Comparison of ENCODE assay signal across 29 cellular contexts in the genomic region with DNA sequence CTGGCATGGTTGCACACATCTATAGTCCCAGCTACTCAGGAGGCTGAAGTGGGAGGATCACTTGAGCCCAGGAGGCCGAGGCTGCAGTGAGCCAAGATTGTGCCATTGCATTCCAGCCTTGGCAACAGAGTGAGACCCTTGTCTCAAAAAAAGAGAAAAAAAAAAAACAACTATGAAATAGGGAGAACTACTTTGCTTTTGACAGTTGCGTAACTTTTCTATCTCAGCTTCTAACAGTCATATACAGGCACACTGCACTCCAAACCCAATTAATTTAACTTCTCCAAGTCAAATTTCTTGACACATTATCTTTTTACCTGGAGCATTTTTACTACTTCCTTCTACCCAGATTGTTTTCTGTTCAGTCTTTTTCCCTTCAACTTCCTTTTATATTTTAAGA. TPM values are rescaled to one million over a fixed set of nuclear protein-coding genes. Genes with fewer than 3 reads are reported as not detected.
"Had no signal": no experiment of that assay in that cellular context is flagged by ENCODE, and none has a peak within 500 bp of the region (broad histone marks: within the 10 kb centered on the region; RNA-seq: fewer than 3 reads in every experiment).

No MANE protein-coding gene starts in this region.

- FAIRE-seq: urothelium cell line had no signal

- H3K4me3 ChIP-seq: stomach, suprapubic skin, thoracic aorta, thyroid gland, tibial artery, tibial nerve, transverse colon, upper lobe of left lung, upper lobe of right lung, uterus, vagina had no signal

- H3K4me1 ChIP-seq: stomach, suprapubic skin, thyroid gland, tibial artery, tibial nerve, transverse colon, upper lobe of left lung, upper lobe of right lung, uterus, vagina had no signal

- H3K9me3 ChIP-seq: stomach, suprapubic skin, thoracic aorta, thyroid gland, tibial artery, tibial nerve, transverse colon, upper lobe of left lung, upper lobe of right lung, uterus, vagina had no signal

- H3K27ac ChIP-seq: stomach, suprapubic skin, thoracic aorta, thyroid gland, tibial artery, tibial nerve, transverse colon, upper lobe of left lung, upper lobe of right lung, uterus, vagina had no signal

- H3K27me3 ChIP-seq: stomach, suprapubic skin, thyroid gland, tibial artery, tibial nerve, transverse colon, upper lobe of left lung, upper lobe of right lung, uterus, vagina had no signal

- DNase-seq: stimulated activated CD4-positive, alpha-beta T cell treated with anti-CD3 and anti-CD28 coated beads, Interleukin-2, amount 100 ng/mL, for 48 hours; stimulated activated CD4-positive, alpha-beta T cell treated with anti-CD3 and anti-CD28 coated beads, Interleukin-4, amount 100 ng/mL, for 1 hour; stimulated activated CD4-positive, alpha-beta T cell treated with anti-CD3 and anti-CD28 coated beads, Interleukin-4, amount 100 ng/mL, for 24 hours; stimulated activated CD4-positive, alpha-beta T cell treated with anti-CD3 and anti-CD28 coated beads, Interleukin-4, amount 100 ng/mL, for 4 hours; stimulated activated CD8-positive, alpha-beta memory T cell treated with anti-CD3 and anti-CD28 coated beads, Interleukin-4, amount 100 ng/mL, for 48 hours; stimulated activated naive B cell treated with anti-CD40 and anti-IgM and Interleukin-4, amounts not matched to agents 10 μg/mL and 1 μg/mL and 100 μg/mL, for 72 hours; stimulated activated naive CD4-positive, alpha-beta T cell; stimulated activated naive CD4-positive, alpha-beta T cell treated with Interleukin-2 at 50 U/mL for 16 hours; stimulated activated naive CD8-positive, alpha-beta T cell treated with anti-CD3 and anti-CD28 coated beads, Interleukin-15, amount 100 ng/mL, for 72 hours; stimulated activated naive CD8-positive, alpha-beta T cell treated with anti-CD3 and anti-CD28 coated beads, Interleukin-15, Interleukin-2, amounts not matched to agents 100 U/mL and 50 U/mL, for 24 hours; stomach; substantia nigra; thyroid gland; tibial artery; transverse colon; trophoblast cell; upper lobe of left lung; upper lobe of right lung; uterus had no signal

- H3K36me3 ChIP-seq: stomach, suprapubic skin, thoracic aorta, thyroid gland, tibial artery, tibial nerve, transverse colon, upper lobe of left lung, upper lobe of right lung, uterus, vagina had no signal

- ATAC-seq: stimulated activated effector memory CD8-positive, alpha-beta T cell treated with anti-CD3 and anti-CD28 coated beads, Interleukin-12 subunit alpha, Interleukin-12 subunit beta, amount 100 ng/mL, for 72 hours; stimulated activated memory B cell treated with anti-CD40 and anti-IgM and Interleukin-4, amounts not matched to agents 10 μg/mL and 1 μg/mL and 100 μg/mL, for 72 hours; stimulated activated naive B cell treated with anti-CD40 and anti-IgM and Interleukin-4, amounts not matched to agents 10 μg/mL and 1 μg/mL and 100 μg/mL, for 72 hours; stimulated activated naive CD8-positive, alpha-beta T cell treated with anti-CD3 and anti-CD28 coated beads, Interleukin-15, amount 100 ng/mL, for 72 hours; stimulated activated naive CD8-positive, alpha-beta T cell treated with anti-CD3 and anti-CD28 coated beads, Interleukin-15, Interleukin-2, amounts not matched to agents 100 U/mL and 50 U/mL, for 24 hours; upper lobe of right lung had no signal

RNA-seq across cellular contexts. Expression of a gene that starts 24.1 kb away (rescaled TPM):
- total RNA-seq: subcutaneous adipose tissue, suprapubic skin, thyroid gland, tibial nerve, upper lobe of right lung, ureter, urinary bladder, vagina had no signal
- polyA plus RNA-seq: stomach, urinary bladder had no signal
